22 cellular contexts compared by ENCODE assay signal in the genomic region with DNA sequence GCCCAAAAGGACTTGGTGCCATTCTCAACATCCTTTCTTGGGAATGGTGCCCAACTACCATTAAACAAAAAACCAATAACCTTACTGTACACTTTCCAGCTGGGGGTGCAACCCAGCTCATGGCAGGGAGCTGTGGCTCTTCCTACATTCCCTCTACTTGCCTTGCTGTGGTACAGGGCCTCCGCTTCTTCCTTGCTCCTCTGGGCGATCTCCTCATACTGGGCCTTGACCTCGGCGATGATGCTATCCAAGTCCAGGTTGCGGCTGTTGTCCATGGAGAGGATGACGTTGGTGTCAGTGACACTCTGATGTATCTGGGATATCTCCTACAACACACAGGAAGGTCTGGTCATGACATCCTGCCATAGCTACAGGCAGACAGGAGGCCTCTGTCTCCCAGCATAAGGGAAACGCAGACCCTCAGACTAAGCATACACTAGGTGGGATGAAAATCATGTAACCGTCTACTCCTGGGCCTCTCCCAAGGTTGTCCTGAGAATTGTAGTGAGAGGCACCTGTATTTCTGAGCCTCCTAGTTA. TPM values are rescaled to one million over a fixed set of nuclear protein-coding genes. Genes with fewer than 3 reads are reported as not detected.
DNase-seq lines count a peak whose midpoint lies in the region; ATAC-seq, FAIRE-seq and TF ChIP-seq lines count a peak whose summit lies in the region.
"Had no signal": no experiment of that assay in that cellular context is flagged by ENCODE, and none has a peak within 500 bp of the region (broad histone marks: within the 10 kb centered on the region; RNA-seq: fewer than 3 reads in every experiment).

No MANE protein-coding gene starts in this region.

- no peak overlapping the region for H2BK5ac ChIP-seq in H9 (ENCODE audit: insufficient read length, low read length)

- no peak overlapping the region for H3K23ac ChIP-seq in H9 (ENCODE audit: insufficient read length, low read depth, low read length)

- DNase-seq in activated naive CD8-positive, alpha-beta T cell treated with anti-CD3 and anti-CD28 coated beads, Interleukin-2, amount 10 ng/mL, durations not matched to agents 7 days and 5 days: no peak
- DNase-seq in activated naive CD8-positive, alpha-beta T cell treated with anti-CD3 and anti-CD28 coated beads, Interleukin-2, amount 50 U/mL, for 24 hours: no peak
- DNase-seq in H9 (peak; percentile 12), esophagus muscularis mucosa (ENCODE audit: extremely low spot score) (peak; percentile 86), urothelium cell line (ENCODE audit: low spot score) (no peak), COLO829 (ENCODE audit: low spot score) (no peak)
- DNase-seq: DMS 273 treated with DMSO at 0.1 percent for 48 hours; DND-41; HCEC 1CT; NCI-H1105; NCI-H2081; NCI-H2171 treated with DMSO at 0.1 percent for 48 hours; NCI-H510A; NCI-H748 treated with DMSO at 0.1 percent for 48 hours; NK-92 treated with Interleukin-12 subunit alpha and Interleukin-12 subunit beta, amount 100 ng/mL, for 24 hours had no signal

- no peak overlapping the region for H2BK120ac ChIP-seq in H9 (ENCODE audit: low read depth, low read length, poor library complexity, severe bottlenecking)

- no peaks in the 10 kb centered on the region for H4K20me1 ChIP-seq in H9 (ENCODE audit: control insufficient read depth, insufficient read depth, insufficient read length)

- H3K56ac ChIP-seq in H9 (ENCODE audit: insufficient read length, low read depth, low read length): no peak overlapping the region

- intact Hi-C loops in esophagus muscularis mucosa (cut with DNase I): no loop called here

- no peak overlapping the region for H2BK15ac ChIP-seq in H9 (ENCODE audit: low read depth, low read length)

- H3K23me2 ChIP-seq in H9 (ENCODE audit: insufficient read length, low read depth, low read length, poor library complexity, severe bottlenecking): no peaks in the 10 kb centered on the region

- H4K91ac ChIP-seq in H9 (ENCODE audit: insufficient read length, low read depth, low read length): no peak overlapping the region

- H3K27me3 Mint-ChIP-seq in activated naive CD8-positive, alpha-beta T cell treated with anti-CD3 and anti-CD28 coated beads, Interleukin-2, amount 10 ng/mL, durations not matched to agents 7 days and 5 days: no peaks in the 10 kb centered on the region
- no peaks in the 10 kb centered on the region for H3K27me3 Mint-ChIP-seq in activated naive CD8-positive, alpha-beta T cell treated with anti-CD3 and anti-CD28 coated beads, Interleukin-2, amount 50 U/mL, for 24 hours
- peaks cover 24% of the 10 kb centered on the region for H3K27me3 Mint-ChIP-seq in H9 (ENCODE audit: low read depth)

- POLR2A ChIA-PET in activated naive CD8-positive, alpha-beta T cell treated with anti-CD3 and anti-CD28 coated beads, Interleukin-2, amount 10 ng/mL, durations not matched to agents 7 days and 5 days (lab: Charles Lee): interaction anchor here (0.6 to 0.8 kb wide), 2 partner anchors 15 to 579 kb away, joined by 3 read pairs; no protein-coding TSS in a partner anchor

- no peak overlapping the region for H3K4me3 Mint-ChIP-seq in activated naive CD8-positive, alpha-beta T cell treated with anti-CD3 and anti-CD28 coated beads, Interleukin-2, amount 10 ng/mL, durations not matched to agents 7 days and 5 days
- no peak overlapping the region for H3K4me3 Mint-ChIP-seq in activated naive CD8-positive, alpha-beta T cell treated with anti-CD3 and anti-CD28 coated beads, Interleukin-2, amount 50 U/mL, for 24 hours
- H3K4me3 Mint-ChIP-seq in H9: no peak overlapping the region

- no peak overlapping the region for H3K27ac ChIP-seq in H9 (ENCODE audit: insufficient read length, low read depth, low read length)
- H3K27ac ChIP-seq in esophagus muscularis mucosa (replicated peaks in 1 of 4): no peak overlapping the region
- H3K27ac ChIP-seq: A549 had no signal

- no peak overlapping the region for H4K8ac ChIP-seq in H9 (replicated peaks; ENCODE audit: insufficient read length, low read depth, low read length)

- H3K4me1 Mint-ChIP-seq in activated naive CD8-positive, alpha-beta T cell treated with anti-CD3 and anti-CD28 coated beads, Interleukin-2, amount 10 ng/mL, durations not matched to agents 7 days and 5 days: peaks cover 49% of the 10 kb centered on the region
- H3K4me1 Mint-ChIP-seq in activated naive CD8-positive, alpha-beta T cell treated with anti-CD3 and anti-CD28 coated beads, Interleukin-2, amount 50 U/mL, for 24 hours: peaks cover 51% of the 10 kb centered on the region
- no peaks in the 10 kb centered on the region for H3K4me1 Mint-ChIP-seq in H9

- peak overlapping the region; percentile 44 for H3K27ac Mint-ChIP-seq in activated naive CD8-positive, alpha-beta T cell treated with anti-CD3 and anti-CD28 coated beads, Interleukin-2, amount 10 ng/mL, durations not matched to agents 7 days and 5 days
- H3K27ac Mint-ChIP-seq in activated naive CD8-positive, alpha-beta T cell treated with anti-CD3 and anti-CD28 coated beads, Interleukin-2, amount 50 U/mL, for 24 hours: no peak overlapping the region
- H3K27ac Mint-ChIP-seq in H9: peak overlapping the region in 1 of 3 experiments; percentile 34; a peak in 1 of 7 replicates

- no peak overlapping the region for H3K4ac ChIP-seq in H9 (ENCODE audit: low read depth, low read length)

- H3K4me3 ChIP-seq in esophagus muscularis mucosa: no peak overlapping the region
- H3K4me3 ChIP-seq: A549, K562 had no signal

- WGBS in H9 (ENCODE audit: extremely low coverage, insufficient read length, low lambda C conversion rate): no CpG with 5 or more reads among the region's 8 CpGs
- 95% methylated on average over 7 of the region's 8 CpGs for WGBS in esophagus muscularis mucosa

- ATAC-seq in activated naive CD8-positive, alpha-beta T cell treated with anti-CD3 and anti-CD28 coated beads, Interleukin-2, amount 10 ng/mL, durations not matched to agents 7 days and 5 days (ENCODE audit: low read depth): no peak
- no peak for ATAC-seq in activated naive CD8-positive, alpha-beta T cell treated with anti-CD3 and anti-CD28 coated beads, Interleukin-2, amount 50 U/mL, for 24 hours
- ATAC-seq in HG03520 (IDR thresholded peaks at IDR 0.05; ENCODE audit: unreplicated experiment) (no peak), HG03039 (IDR thresholded peaks at IDR 0.05; ENCODE audit: unreplicated experiment) (no peak)
- ATAC-seq: A549, K562, Right ventricle myocardium inferior had no signal

- H3K36me3 Mint-ChIP-seq in activated naive CD8-positive, alpha-beta T cell treated with anti-CD3 and anti-CD28 coated beads, Interleukin-2, amount 10 ng/mL, durations not matched to agents 7 days and 5 days: peaks cover 4% of the 10 kb centered on the region
- no peaks in the 10 kb centered on the region for H3K36me3 Mint-ChIP-seq in activated naive CD8-positive, alpha-beta T cell treated with anti-CD3 and anti-CD28 coated beads, Interleukin-2, amount 50 U/mL, for 24 hours (ENCODE audit: low read depth)
- no peaks in the 10 kb centered on the region for H3K36me3 Mint-ChIP-seq in H9 (ENCODE audit: insufficient read depth in 1 of 3, low read depth in 3 of 3)

- H4K5ac ChIP-seq in H9 (ENCODE audit: insufficient read length, low read depth, low read length): no peak overlapping the region

- H2BK20ac ChIP-seq in H9 (ENCODE audit: low read depth, low read length, poor library complexity, severe bottlenecking): no peak overlapping the region

- H2AK5ac ChIP-seq in H9 (ENCODE audit: insufficient read length, low read length): no peak overlapping the region

- H3K14ac ChIP-seq in H9 (ENCODE audit: insufficient read depth, low read length): no peak overlapping the region

- no peak for TF ChIP-seq POLR2A in esophagus muscularis mucosa (IDR thresholded peaks at IDR 0.05; ENCODE audit: low read depth)

- H3K9ac ChIP-seq in H9 (ENCODE audit: extremely low read depth, insufficient read length, low read length): no peak overlapping the region

- no peaks in the 10 kb centered on the region for H3K9me3 ChIP-seq in H9 (ENCODE audit: control insufficient read depth, low read depth, low read length)
- no peaks in the 10 kb centered on the region for H3K9me3 ChIP-seq in esophagus muscularis mucosa
- H3K9me3 ChIP-seq: A549 had no signal

- TF ChIP-seq CTCF in H9 (conservative IDR thresholded peaks at IDR 0.05): no peak
- TF ChIP-seq CTCF in esophagus muscularis mucosa (IDR thresholded peaks at IDR 0.05): no peak

- no peak overlapping the region for H3K4me2 ChIP-seq in H9 (ENCODE audit: insufficient read depth, insufficient read length, low read length)
- H3K4me2 ChIP-seq: A549 had no signal

- TF ChIP-seq EP300 in esophagus muscularis mucosa (IDR thresholded peaks at IDR 0.05): no peak

- H3K18ac ChIP-seq in H9 (ENCODE audit: insufficient read length, low read depth, low read length): no peak overlapping the region

- peak; percentile 5 for FAIRE-seq in urothelium cell line (lab: Jason Lieb, UNC)
- FAIRE-seq: A549, K562, RCC 7860 had no signal

- H3K4me1 ChIP-seq in H9 (ENCODE audit: insufficient read depth, low read length) (no peaks in the 10 kb centered on the region), esophagus muscularis mucosa (no peaks in the 10 kb centered on the region)
- H3K4me1 ChIP-seq: A549 had no signal

- H2BK12ac ChIP-seq in H9 (ENCODE audit: insufficient read length, low read depth, low read length): no peak overlapping the region

- H3T11ph ChIP-seq in H9 (ENCODE audit: low read length): no peak overlapping the region

- H3K79me2 ChIP-seq in H9 (ENCODE audit: insufficient read depth, low read length): no peaks in the 10 kb centered on the region

- no peak overlapping the region for H2AFZ ChIP-seq in H9 (ENCODE audit: low read length)

- no peaks in the 10 kb centered on the region for H3K36me3 ChIP-seq in esophagus muscularis mucosa

- peaks cover 2% of the 10 kb centered on the region for H3K9me3 Mint-ChIP-seq in activated naive CD8-positive, alpha-beta T cell treated with anti-CD3 and anti-CD28 coated beads, Interleukin-2, amount 10 ng/mL, durations not matched to agents 7 days and 5 days
- no peaks in the 10 kb centered on the region for H3K9me3 Mint-ChIP-seq in activated naive CD8-positive, alpha-beta T cell treated with anti-CD3 and anti-CD28 coated beads, Interleukin-2, amount 50 U/mL, for 24 hours
- peaks cover 2 to 9% of the 10 kb centered on the region in 2 experiments; a peak in 2 of 5 replicates for H3K9me3 Mint-ChIP-seq in H9

- H3K27me3 ChIP-seq in H9 (ENCODE audit: insufficient read depth, low read length) (no peaks in the 10 kb centered on the region), esophagus muscularis mucosa (peaks cover 0 to 9% (median 0%) of the 10 kb centered on the region in 4 donors)

- no peaks in the 10 kb centered on the region for H3K79me1 ChIP-seq in H9 (ENCODE audit: insufficient read depth, low read depth, low read length, poor library complexity, severe bottlenecking)

RNA-seq across cellular contexts. Expression of gene KRT2, which starts 3.9 kb away (rescaled TPM):
- not detected for total RNA-seq in activated naive CD8-positive, alpha-beta T cell treated with anti-CD3 and anti-CD28 coated beads, Interleukin-2, amount 10 ng/mL, durations not matched to agents 7 days and 5 days
- total RNA-seq in H9 (2021): not detected in 2 replicates
- total RNA-seq in esophagus muscularis mucosa: not detected
- total RNA-seq: G401, Right ventricle myocardium inferior had no signal

RNA-seq across cellular contexts. Expression of gene KRT73, which starts 29.7 kb away (rescaled TPM):
- under 1 TPM; 0.42 to 0.60 TPM for total RNA-seq in activated naive CD8-positive, alpha-beta T cell treated with anti-CD3 and anti-CD28 coated beads, Interleukin-2, amount 10 ng/mL, durations not matched to agents 7 days and 5 days
- total RNA-seq in H9 (2021) (not detected in 2 replicates), esophagus muscularis mucosa (not detected)
- total RNA-seq: G401, Right ventricle myocardium inferior had no signal

RNA-seq across cellular contexts. Expression of gene KRT1, which starts 32.1 kb away (rescaled TPM):
- total RNA-seq in activated naive CD8-positive, alpha-beta T cell treated with anti-CD3 and anti-CD28 coated beads, Interleukin-2, amount 10 ng/mL, durations not matched to agents 7 days and 5 days: not detected
- total RNA-seq in H9 (2021) (not detected in 2 replicates), esophagus muscularis mucosa (not detected)
- total RNA-seq: G401, Right ventricle myocardium inferior had no signal

RNA-seq across cellular contexts. Expression of gene KRT72, which starts 46.8 kb away (rescaled TPM):
- total RNA-seq in activated naive CD8-positive, alpha-beta T cell treated with anti-CD3 and anti-CD28 coated beads, Interleukin-2, amount 10 ng/mL, durations not matched to agents 7 days and 5 days: under 1 TPM; 0.65 to 0.67 TPM
- not detected in 2 replicates for total RNA-seq in H9 (2021)
- total RNA-seq in esophagus muscularis mucosa: not detected
- total RNA-seq: G401, K562, Right ventricle myocardium inferior had no signal

RNA-seq across cellular contexts. Expression of gene KRT77, which starts 55.2 kb away (rescaled TPM):
- not detected for total RNA-seq in activated naive CD8-positive, alpha-beta T cell treated with anti-CD3 and anti-CD28 coated beads, Interleukin-2, amount 10 ng/mL, durations not matched to agents 7 days and 5 days
- total RNA-seq in H9 (2021): not detected in 2 replicates
- total RNA-seq in esophagus muscularis mucosa: not detected
- total RNA-seq: G401, K562, Right ventricle myocardium inferior had no signal

Comparison
In these comparisons a context has a peak if more than half of its experiments do, and no peak if none do; other contexts are left out.
1. DNase-seq: peak in H9 (single experiment) and esophagus muscularis mucosa (single experiment); none in activated naive CD8-positive, alpha-beta T cell treated with anti-CD3 and anti-CD28 coated beads, Interleukin-2, amount 10 ng/mL, durations not matched to agents 7 days and 5 days (single experiment), activated naive CD8-positive, alpha-beta T cell treated with anti-CD3 and anti-CD28 coated beads, Interleukin-2, amount 50 U/mL, for 24 hours (single experiment), urothelium cell line (single experiment) and COLO829 (single experiment).